In the genomic region with DNA sequence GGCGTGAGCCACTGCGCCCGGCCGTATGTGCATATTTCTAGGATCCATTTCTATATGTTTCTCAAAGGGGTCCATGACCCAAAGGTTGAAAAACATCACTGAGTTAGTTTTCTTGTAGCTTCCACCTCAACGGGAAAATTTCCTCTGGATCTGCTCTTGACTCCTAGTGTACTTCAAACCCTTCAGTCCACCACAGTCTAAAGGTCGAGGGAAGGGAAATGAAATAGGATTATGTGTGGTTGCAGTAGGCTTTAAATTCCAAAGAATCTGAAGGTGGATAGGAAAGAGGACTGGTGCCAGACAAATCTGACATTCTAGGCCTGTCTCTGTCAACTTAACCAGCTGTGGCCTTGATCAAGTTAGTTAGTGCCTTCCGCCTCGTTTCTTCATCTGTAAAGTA, we compare ENCODE assay signal across 11 cellular contexts. TPM values are rescaled to one million over a fixed set of nuclear protein-coding genes. Genes with fewer than 3 reads are reported as not detected.
A peak's percentile ranks its signal among the peaks of the same experiment; 100 is the strongest.
DNase-seq lines count a peak whose midpoint lies in the region; ATAC-seq and TF ChIP-seq lines count a peak whose summit lies in the region.
"Had no signal": no experiment of that assay in that cellular context is flagged by ENCODE, and none has a peak within 500 bp of the region (broad histone marks: within the 10 kb centered on the region; RNA-seq: fewer than 3 reads in every experiment).

No MANE protein-coding gene starts in this region.

- no peak overlapping the region for H3K4me3 ChIP-seq in cardiac muscle cell
- no peak overlapping the region for H3K4me3 ChIP-seq in transverse colon
- H3K4me3 ChIP-seq: GM12878 had no signal

- TF ChIP-seq POLR2A in transverse colon (IDR thresholded peaks at IDR 0.05) = no peak

- no peak for ATAC-seq in left ventricle myocardium superior
- ATAC-seq in HG02571 (IDR thresholded peaks at IDR 0.05; ENCODE audit: unreplicated experiment) = no peak
- no peak for ATAC-seq in GM21447 (IDR thresholded peaks at IDR 0.05; ENCODE audit: unreplicated experiment)

- TF ChIP-seq CTCF in cardiac muscle cell (IDR thresholded peaks at IDR 0.05; ENCODE audit: low read depth, low read length) (no peak), endothelial cell (IDR thresholded peaks at IDR 0.05; ENCODE audit: unreplicated experiment) (no peak), neural crest cell (conservative IDR thresholded peaks at IDR 0.05) (no peak), transverse colon (IDR thresholded peaks at IDR 0.05) (no peak)

- H3K9me3 ChIP-seq in cardiac muscle cell (ENCODE audit: low read depth) = no peaks in the 10 kb centered on the region
- no peaks in the 10 kb centered on the region for H3K9me3 ChIP-seq in transverse colon

- H3K36me3 Mint-ChIP-seq in endothelial cell (ENCODE audit: low read depth, unreplicated experiment) = peaks cover 50% of the 10 kb centered on the region
- peaks cover 9% of the 10 kb centered on the region for H3K36me3 Mint-ChIP-seq in neural crest cell (ENCODE audit: low read depth)

- H3K4me1 Mint-ChIP-seq in endothelial cell (ENCODE audit: unreplicated experiment) = peaks cover 45% of the 10 kb centered on the region
- peaks cover 33% of the 10 kb centered on the region for H3K4me1 Mint-ChIP-seq in neural crest cell

- TF ChIP-seq EP300 in transverse colon (IDR thresholded peaks at IDR 0.05; ENCODE audit: low read depth) = no peak

- H3K27ac ChIP-seq in cardiac muscle cell = peak overlapping the region; percentile 43
- peak overlapping the region in 3 of 4 donors; percentile 87 to 90 (median 89) for H3K27ac ChIP-seq in transverse colon

- in situ Hi-C loops in transverse colon (cut with MboI; ENCODE audit: low pct_ligation_motif_present in 1 of 4, low pct_unique_long_range_greater_than_20kb in 1 of 4, low sequenced_read_pairs in 3 of 4) = loop anchor here in 1 of 4 donors (10.0 kb wide), 1 partner anchor 49 kb away; the partner anchor contains the start of gene RPS26

- peaks cover 10% of the 10 kb centered on the region for H3K27me3 Mint-ChIP-seq in endothelial cell (ENCODE audit: unreplicated experiment)
- H3K27me3 Mint-ChIP-seq in neural crest cell (ENCODE audit: low read depth) = no peaks in the 10 kb centered on the region

- H3K27me3 ChIP-seq in cardiac muscle cell = no peaks in the 10 kb centered on the region
- no peaks in the 10 kb centered on the region for H3K27me3 ChIP-seq in transverse colon

- H3K4me1 ChIP-seq in cardiac muscle cell (ENCODE audit: low read depth) = peaks cover 6% of the 10 kb centered on the region
- peaks cover 0 to 27% (median 21%) of the 10 kb centered on the region in 4 donors for H3K4me1 ChIP-seq in transverse colon

- H3K36me3 ChIP-seq in cardiac muscle cell (peaks cover 35% of the 10 kb centered on the region), transverse colon (peaks cover 0 to 41% (median 17%) of the 10 kb centered on the region in 4 donors)

- intact Hi-C loops in left ventricle myocardium superior (cut with micrococcal nuclease) (no loop called here), transverse colon (cut with DNase I; ENCODE audit: low total_unique reads) (no loop called here)

- H3K9me3 Mint-ChIP-seq in endothelial cell (ENCODE audit: unreplicated experiment) (no peaks in the 10 kb centered on the region), neural crest cell (no peaks in the 10 kb centered on the region)
- H3K9me3 Mint-ChIP-seq: CD4-positive, alpha-beta T cell had no signal

- H3K27ac Mint-ChIP-seq in endothelial cell (ENCODE audit: unreplicated experiment) (peak overlapping the region; percentile 13), neural crest cell (ENCODE audit: unreplicated experiment) (no peak overlapping the region)
- H3K27ac Mint-ChIP-seq: CD4-positive, alpha-beta T cell had no signal

- WGBS in transverse colon (ENCODE audit: low coverage in 1 of 2), 2 donors = 51 to 76% methylated on average over 4 to 8 of the region's 8 CpGs

- H3K4me3 Mint-ChIP-seq in endothelial cell (ENCODE audit: unreplicated experiment) (peak overlapping the region; percentile 51), neural crest cell (peak overlapping the region; percentile 27)
- H3K4me3 Mint-ChIP-seq: CD4-positive, alpha-beta T cell had no signal

- DNase-seq in cardiac muscle cell (ENCODE audit: low read depth in 1 of 2, low spot score in 1 of 2) (no peak), left ventricle myocardium superior (no peak), endothelial cell (ENCODE audit: low spot score) (no peak), neural crest cell (ENCODE audit: low read depth, low spot score) (no peak), transverse colon (no peak), NCI-H2029 treated with DMSO at 0.1 percent for 48 hours (lab: John Stamatoyannopoulos, UW) (no peak)

RNA-seq across cellular contexts. Expression of gene SUOX, which starts 1.7 kb away (rescaled TPM):
- total RNA-seq in cardiac muscle cell (38.2 and 52.4 TPM in 2 replicates), left ventricle myocardium superior (27.9 TPM), endothelial cell (ENCODE audit: unreplicated experiment) (31.6 TPM), neural crest cell (30.4 and 33.7 TPM in 2 replicates), transverse colon (10 to 100 TPM; 30.1 to 45.3 (median 33.9) TPM)
- polyA plus RNA-seq in cardiac muscle cell = 45.3 and 59.6 TPM in 2 replicates

RNA-seq across cellular contexts. Expression of gene RAB5B, which starts 21.5 kb away (rescaled TPM):
- total RNA-seq in cardiac muscle cell (87.9 and 104 TPM in 2 replicates), left ventricle myocardium superior (128 TPM), endothelial cell (ENCODE audit: unreplicated experiment) (130 TPM), neural crest cell (86.5 and 97.3 TPM in 2 replicates), transverse colon (10 to 100 TPM; 66.3 to 97.5 (median 88.4) TPM)
- 154 and 157 TPM in 2 replicates for polyA plus RNA-seq in cardiac muscle cell

RNA-seq across cellular contexts. Expression of gene IKZF4, which starts 25.5 kb away (rescaled TPM):
- total RNA-seq in cardiac muscle cell = 9.7 and 11.5 TPM in 2 replicates
- 12.5 and 18.1 TPM in 2 replicates for polyA plus RNA-seq in cardiac muscle cell
- total RNA-seq in left ventricle myocardium superior = 7.5 TPM
- 3.0 TPM for total RNA-seq in endothelial cell (ENCODE audit: unreplicated experiment)
- 42.3 and 45.5 TPM in 2 replicates for total RNA-seq in neural crest cell
- total RNA-seq in transverse colon = 1 to 10 TPM; 1.9 to 6.2 (median 3.9) TPM

RNA-seq across cellular contexts. Expression of gene CDK2, which starts 28.7 kb away (rescaled TPM):
- total RNA-seq in cardiac muscle cell (31.3 and 31.4 TPM in 2 replicates), left ventricle myocardium superior (8.4 TPM), endothelial cell (ENCODE audit: unreplicated experiment) (43.0 TPM), neural crest cell (125 TPM in 2 replicates), transverse colon (10 to 100 TPM in 3 of 4 donors, 1 to 10 TPM in 1; 6.7 to 22.3 (median 11.1) TPM)
- 33.9 and 40.8 TPM in 2 replicates for polyA plus RNA-seq in cardiac muscle cell

RNA-seq across cellular contexts. Expression of gene PMEL, which starts 29.5 kb away (rescaled TPM):
- 9.0 and 11.3 TPM in 2 replicates for total RNA-seq in cardiac muscle cell
- polyA plus RNA-seq in cardiac muscle cell = 15.5 and 15.7 TPM in 2 replicates
- 0.57 TPM for total RNA-seq in left ventricle myocardium superior
- 136 TPM for total RNA-seq in endothelial cell (ENCODE audit: unreplicated experiment)
- total RNA-seq in neural crest cell = 36.9 and 39.9 TPM in 2 replicates
- total RNA-seq in transverse colon = 1 to 10 TPM in 3 of 4 donors, not detected in 1; 2.4 to 7.0 (median 4.9) TPM
- total RNA-seq: CD4-positive, alpha-beta T cell; MCF 10A had no signal
